Comparison of ENCODE assay signal across 1 cellular context in genomic region chr1:156689960-156690672, GRCh38.
A peak's percentile ranks its signal among the peaks of the same experiment; 100 is the strongest.
TF ChIP-seq lines count a peak whose summit lies in the region.

No MANE protein-coding gene starts in this region.

TF ChIP-seq in K562, 482 proteins besides CTCF, POLR2A, EP300 and RAD21:
- TF ChIP-seq BCOR (IDR thresholded peaks at IDR 0.05) (peak; percentile 92), WHSC1 (IDR thresholded peaks at IDR 0.05; ENCODE audit: low read length) (no peak), ZNF224 (CRISPR knock-in tag; IDR thresholded peaks at IDR 0.05) (no peak), NR2C1 (IDR thresholded peaks at IDR 0.05) (no peak), NR2C1 (tag; IDR thresholded peaks at IDR 0.05) (no peak), RCOR1 (IDR thresholded peaks at IDR 0.05; ENCODE audit: borderline replicate concordance in 1 of 2, low read depth in 2 of 2, low read length in 2 of 2) (0 out of 4 replicates have a peak, but pooled peaks of 1 of the 2 experiments have one; percentile 43), NFIC (IDR thresholded peaks at IDR 0.05) (peak; percentile 74), HDAC2 (IDR thresholded peaks at IDR 0.05) (peak; percentile 66), RBM25 (IDR thresholded peaks at IDR 0.05; ENCODE audit: low read depth, low read length, severe bottlenecking) (peak; percentile 88), KDM1A (IDR thresholded peaks at IDR 0.05) (peak in 1 of 2 experiments; percentile 70; a peak in 2 of 4 replicates), ADNP (tag; IDR thresholded peaks at IDR 0.05) (0 out of 2 replicates have a peak, but pooled peaks have one; percentile 40)
- TF ChIP-seq, protein P1, sequence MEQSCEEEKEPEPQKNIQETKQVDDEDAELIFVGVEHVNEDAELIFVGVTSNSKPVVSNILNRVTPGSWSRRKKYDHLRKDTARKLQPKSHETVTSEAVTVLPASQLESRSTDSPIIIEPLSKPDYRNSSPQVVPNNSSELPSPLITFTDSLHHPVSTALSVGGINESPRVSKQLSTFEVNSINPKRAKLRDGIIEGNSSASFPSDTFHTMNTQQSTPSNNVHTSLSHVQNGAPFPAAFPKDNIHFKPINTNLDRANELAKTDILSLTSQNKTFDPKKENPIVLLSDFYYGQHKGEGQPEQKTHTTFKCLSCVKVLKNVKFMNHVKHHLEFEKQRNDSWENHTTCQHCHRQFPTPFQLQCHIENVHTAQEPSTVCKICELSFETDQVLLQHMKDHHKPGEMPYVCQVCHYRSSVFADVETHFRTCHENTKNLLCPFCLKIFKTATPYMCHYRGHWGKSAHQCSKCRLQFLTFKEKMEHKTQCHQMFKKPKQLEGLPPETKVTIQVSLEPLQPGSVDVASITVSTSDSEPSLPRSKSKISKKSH (CRISPR knock-in tag; IDR thresholded peaks at IDR 0.05): no peak
